ENCODE assay signal across 26 cellular contexts in genomic region chr3:172143739-172144497, GRCh38.
DNase-seq lines count a peak whose midpoint lies in the region; ATAC-seq and TF ChIP-seq lines count a peak whose summit lies in the region.
"Had no signal": no experiment of that assay in that cellular context is flagged by ENCODE, and none has a peak within 500 bp of the region (broad histone marks: within the 10 kb centered on the region; RNA-seq: fewer than 3 reads in every experiment).

No MANE protein-coding gene starts in this region.

- no peak overlapping the region for H3K14ac ChIP-seq in mesenchymal stem cell (ENCODE audit: low read length in 2 of 2)

- no peaks in the 10 kb centered on the region for H3K9me3 Mint-ChIP-seq in activated T-cell treated with anti-CD3 and anti-CD28 coated beads, Interleukin-2, amount 50 U/mL, for 24 hours
- H3K9me3 Mint-ChIP-seq: activated naive CD8-positive, alpha-beta T cell treated with anti-CD3 and anti-CD28 coated beads for 36 hours; activated T-helper 2 cell treated with anti-CD3 and anti-CD28 coated beads, Interferon-gamma antibody, Interleukin-2, Interleukin-4, amounts not matched to agents 10 μg/mL and 5 μg/mL and 100 μg/mL, durations not matched to agents 14 hours and 24 hours and 36 hours had no signal

- no peak overlapping the region for H3K23ac ChIP-seq in mesenchymal stem cell (ENCODE audit: low read length in 2 of 2)

- H3K4me1 ChIP-seq in mesenchymal stem cell (ENCODE audit: control insufficient read depth, insufficient read depth, low read depth, low read length) (peaks cover 6% of the 10 kb centered on the region), subcutaneous abdominal adipose tissue (ENCODE audit: control insufficient read depth in 5 of 5, insufficient read depth in 5 of 5, low read length in 5 of 5) (peaks cover 6 to 49% (median 41%) of the 10 kb centered on the region in 5 donors), upper lobe of right lung (peaks cover 48% of the 10 kb centered on the region)

- H3K18ac ChIP-seq in mesenchymal stem cell (ENCODE audit: low read depth in 1 of 2, low read length in 2 of 2): peak overlapping the region in 1 of 2 experiments; percentile 46

- H3K36me3 Mint-ChIP-seq in activated T-cell treated with anti-CD3 and anti-CD28 coated beads, Interleukin-2, amount 50 U/mL, for 24 hours (ENCODE audit: low read depth): peaks cover 3% of the 10 kb centered on the region

- H3K4me1 Mint-ChIP-seq in activated T-cell treated with anti-CD3 and anti-CD28 coated beads, Interleukin-2, amount 50 U/mL, for 24 hours (ENCODE audit: low read depth): peaks cover 65% of the 10 kb centered on the region

- H2AK5ac ChIP-seq in mesenchymal stem cell (ENCODE audit: low read length, severe bottlenecking): no peak overlapping the region

- no peaks in the 10 kb centered on the region for H3K27me3 Mint-ChIP-seq in activated T-cell treated with anti-CD3 and anti-CD28 coated beads, Interleukin-2, amount 50 U/mL, for 24 hours
- H3K27me3 Mint-ChIP-seq: activated naive CD8-positive, alpha-beta T cell treated with anti-CD3 and anti-CD28 coated beads for 36 hours; type B pancreatic cell had no signal

- no peak overlapping the region for H3K9ac ChIP-seq in SK-N-MC (ENCODE audit: insufficient read length)
- H3K9ac ChIP-seq in mesenchymal stem cell (ENCODE audit: low read length): no peak overlapping the region
- H3K9ac ChIP-seq in subcutaneous abdominal adipose tissue (ENCODE audit: low read length in 5 of 5): no peak overlapping the region

- no peak overlapping the region for H2BK15ac ChIP-seq in mesenchymal stem cell (ENCODE audit: low read depth, poor library complexity, severe bottlenecking)

- H3K27me3 ChIP-seq in mesenchymal stem cell (ENCODE audit: control insufficient read depth in 1 of 2, insufficient read depth in 1 of 2, low read length in 2 of 2) (no peaks in the 10 kb centered on the region), subcutaneous abdominal adipose tissue (ENCODE audit: control insufficient read depth in 5 of 5, insufficient read depth in 4 of 5, low read length in 5 of 5) (no peaks in the 10 kb centered on the region), upper lobe of right lung (no peaks in the 10 kb centered on the region)
- H3K27me3 ChIP-seq: BLaER1 treated with 17β-estradiol and CSF1 and Interleukin-3, amounts not matched to agents 10 nM and 100 nM; foreskin keratinocyte; MG63 had no signal

- DNase-seq in activated T-cell treated with anti-CD3 and anti-CD28 coated beads, Interleukin-2, amount 50 U/mL, for 24 hours: no peak
- DNase-seq in activated T-cell treated with anti-CD3 and anti-CD28 coated beads, Interleukin-2, amount 50 U/mL, for 48 hours: no peak
- DNase-seq in SK-N-MC (ENCODE audit: low read depth, low spot score) (no peak), mesenchymal stem cell (no peak), upper lobe of right lung (no peak), NCI-H2107 treated with DMSO at 0.1 percent for 48 hours (lab: John Stamatoyannopoulos, UW; ENCODE audit: unreplicated experiment) (no peak)
- no peak for DNase-seq in stimulated activated CD4-positive, alpha-beta T cell treated with anti-CD3 and anti-CD28 coated beads, Interleukin-4, amount 100 ng/mL, for 24 hours
- DNase-seq: ACHN; activated CD4-positive, alpha-beta T cell treated with anti-CD3 and anti-CD28 coated beads for 1 hour; activated naive CD8-positive, alpha-beta T cell treated with anti-CD3 and anti-CD28 coated beads for 36 hours; effector CD4-positive, alpha-beta T cell; foreskin keratinocyte; HCEC 1CT; left ventricle myocardium inferior; MG63; NCI-H146; NCI-H526 treated with DMSO at 0.1 percent for 48 hours; SHP77; stimulated activated CD4-positive, alpha-beta T cell treated with anti-CD3 and anti-CD28 coated beads, Interleukin-4, amount 100 ng/mL, for 1 hour; stimulated activated naive CD8-positive, alpha-beta T cell treated with anti-CD3 and anti-CD28 coated beads, Interleukin-15, Interleukin-2, amounts not matched to agents 100 U/mL and 50 U/mL, for 24 hours; SW 1271 had no signal

- no peaks in the 10 kb centered on the region for H3K36me3 ChIP-seq in SK-N-MC (ENCODE audit: insufficient read depth, low read length)
- H3K36me3 ChIP-seq in mesenchymal stem cell (ENCODE audit: control insufficient read depth in 1 of 2, insufficient read depth in 2 of 2, low read depth in 1 of 2, low read length in 2 of 2): peaks cover 13 to 21% of the 10 kb centered on the region in 2 experiments
- H3K36me3 ChIP-seq in subcutaneous abdominal adipose tissue (ENCODE audit: control insufficient read depth in 5 of 5, insufficient read depth in 5 of 5, low read length in 5 of 5): peaks cover 0 to 5% (median 0%) of the 10 kb centered on the region in 5 donors
- H3K36me3 ChIP-seq in upper lobe of right lung: no peaks in the 10 kb centered on the region
- H3K36me3 ChIP-seq: left ventricle myocardium inferior had no signal

- peak overlapping the region; percentile 44 for H4K91ac ChIP-seq in mesenchymal stem cell (ENCODE audit: low read length)

- intact Hi-C loops in upper lobe of right lung (cut with DNase I): no loop called here

- no peak overlapping the region for H2BK120ac ChIP-seq in mesenchymal stem cell (ENCODE audit: low read depth, low read length)

- H3K27ac Mint-ChIP-seq in activated T-cell treated with anti-CD3 and anti-CD28 coated beads, Interleukin-2, amount 50 U/mL, for 24 hours: peak overlapping the region; percentile 40
- H3K27ac Mint-ChIP-seq: activated naive CD8-positive, alpha-beta T cell treated with anti-CD3 and anti-CD28 coated beads for 36 hours; activated T-helper 2 cell treated with anti-CD3 and anti-CD28 coated beads, Interferon-gamma antibody, Interleukin-2, Interleukin-4, amounts not matched to agents 10 μg/mL and 5 μg/mL and 100 μg/mL, durations not matched to agents 14 hours and 24 hours and 36 hours; type B pancreatic cell had no signal

- no peak overlapping the region for H2BK5ac ChIP-seq in mesenchymal stem cell (ENCODE audit: low read depth, low read length, poor library complexity, severe bottlenecking)

- H3K4me3 Mint-ChIP-seq in activated T-cell treated with anti-CD3 and anti-CD28 coated beads, Interleukin-2, amount 50 U/mL, for 24 hours: no peak overlapping the region
- H3K4me3 Mint-ChIP-seq: activated naive CD8-positive, alpha-beta T cell treated with anti-CD3 and anti-CD28 coated beads for 36 hours; neural crest cell; type B pancreatic cell had no signal

- H3K79me1 ChIP-seq in mesenchymal stem cell (replicated peaks; ENCODE audit: low read length, poor library complexity, severe bottlenecking): peaks cover 5% of the 10 kb centered on the region

- no peak overlapping the region for H2AFZ ChIP-seq in mesenchymal stem cell (ENCODE audit: low read depth, low read length)

- no peak overlapping the region for H3K4me2 ChIP-seq in mesenchymal stem cell (ENCODE audit: low read length, poor library complexity, severe bottlenecking)

- H2BK12ac ChIP-seq in mesenchymal stem cell (ENCODE audit: low read length in 2 of 2): no peak overlapping the region

- no peak for ATAC-seq in upper lobe of right lung
- ATAC-seq: foreskin keratinocyte; stimulated activated naive CD8-positive, alpha-beta T cell treated with anti-CD3 and anti-CD28 coated beads, Interleukin-15, Interleukin-2, amounts not matched to agents 100 U/mL and 50 U/mL, for 24 hours had no signal

- peak overlapping the region in 1 of 2 experiments; percentile 50 for H3K4ac ChIP-seq in mesenchymal stem cell (ENCODE audit: low read depth in 1 of 2, low read length in 2 of 2)

- TF ChIP-seq CTCF in upper lobe of right lung (IDR thresholded peaks at IDR 0.05): no peak

- no peak overlapping the region for H3K4me3 ChIP-seq in SK-N-MC
- H3K4me3 ChIP-seq in mesenchymal stem cell (ENCODE audit: insufficient read depth in 1 of 2, low read depth in 1 of 2, low read length in 2 of 2): no peak overlapping the region
- no peak overlapping the region for H3K4me3 ChIP-seq in subcutaneous abdominal adipose tissue (ENCODE audit: low read depth in 1 of 5, low read length in 5 of 5)
- no peak overlapping the region for H3K4me3 ChIP-seq in upper lobe of right lung
- H3K4me3 ChIP-seq: BLaER1 treated with 17β-estradiol and CSF1 and Interleukin-3, amounts not matched to agents 10 nM and 100 nM; left ventricle myocardium inferior; MG63 had no signal

- H3K27ac ChIP-seq in SK-N-MC (peak overlapping the region; percentile 60), mesenchymal stem cell (ENCODE audit: low read length, poor library complexity, severe bottlenecking) (peak overlapping the region; percentile 52), subcutaneous abdominal adipose tissue (ENCODE audit: low read depth, low read length) (peak overlapping the region; percentile 8), upper lobe of right lung (no peak overlapping the region)
- H3K27ac ChIP-seq: foreskin keratinocyte, left ventricle myocardium inferior had no signal

- 90% methylated on average over 11 of the region's 14 CpGs for WGBS in mesenchymal stem cell

- H3K9me3 ChIP-seq in SK-N-MC (ENCODE audit: low read depth, low read length) (no peaks in the 10 kb centered on the region), mesenchymal stem cell (ENCODE audit: control insufficient read depth, low read length) (no peaks in the 10 kb centered on the region), subcutaneous abdominal adipose tissue (ENCODE audit: control insufficient read depth in 5 of 5, low read length in 5 of 5) (no peaks in the 10 kb centered on the region), upper lobe of right lung (no peaks in the 10 kb centered on the region)
- H3K9me3 ChIP-seq: BLaER1 treated with 17β-estradiol and CSF1 and Interleukin-3, amounts not matched to agents 10 nM and 100 nM; left ventricle myocardium inferior had no signal

- H4K8ac ChIP-seq in mesenchymal stem cell (ENCODE audit: low read length): no peak overlapping the region
